14 cellular contexts compared by ENCODE assay signal in genomic region chr4:785332-786073, GRCh38. TPM values are rescaled to one million over a fixed set of nuclear protein-coding genes. Genes with fewer than 3 reads are reported as not detected.
A peak's percentile ranks its signal among the peaks of the same experiment; 100 is the strongest.
DNase-seq lines count a peak whose midpoint lies in the region; ATAC-seq and TF ChIP-seq lines count a peak whose summit lies in the region.
"Had no signal": no experiment of that assay in that cellular context is flagged by ENCODE, and none has a peak within 500 bp of the region (broad histone marks: within the 10 kb centered on the region; RNA-seq: fewer than 3 reads in every experiment).

No MANE protein-coding gene starts in this region.

- peaks cover 9% of the 10 kb centered on the region for H4K20me1 ChIP-seq in osteoblast (ENCODE audit: insufficient read depth, low read length)

- intact Hi-C loops in natural killer cell (cut with micrococcal nuclease) (no loop called here), heart left ventricle (cut with DNase I) (loop anchor here in 2 of 10 donors (10.0 kb wide), 2 partner anchors 149 to 199 kb away; partner anchors contain the start of genes GAK (in 1 of the 2), IDUA (in 1 of the 2) and TMEM175 (in 1 of the 2))

- H3K4me3 Mint-ChIP-seq in natural killer cell treated with Interleukin-12 subunit alpha and Interleukin-12 subunit beta and Interleukin-15 and Interleukin-18, amount 100 ng/mL, for 72 hours = peak overlapping the region; percentile 6
- H3K4me3 Mint-ChIP-seq in natural killer cell = no peak overlapping the region
- H3K4me3 Mint-ChIP-seq: activated CD8-positive, alpha-beta memory T cell treated with anti-CD3 and anti-CD28 coated beads, Interleukin-2, amount 10 ng/mL, durations not matched to agents 7 days and 5 days had no signal

- H3K36me3 Mint-ChIP-seq in natural killer cell treated with Interleukin-12 subunit alpha and Interleukin-12 subunit beta and Interleukin-15 and Interleukin-18, amount 100 ng/mL, for 72 hours = no peaks in the 10 kb centered on the region
- H3K36me3 Mint-ChIP-seq in natural killer cell = no peaks in the 10 kb centered on the region
- H3K36me3 Mint-ChIP-seq: immature natural killer cell had no signal

- H3K27me3 Mint-ChIP-seq in natural killer cell treated with Interleukin-12 subunit alpha and Interleukin-12 subunit beta and Interleukin-15 and Interleukin-18, amount 100 ng/mL, for 72 hours = peaks cover 17 to 25% of the 10 kb centered on the region in 2 donors
- peaks cover 24 to 31% of the 10 kb centered on the region in 2 donors for H3K27me3 Mint-ChIP-seq in natural killer cell (ENCODE audit: low read depth in 2 of 2)

- no peak overlapping the region for H3K4me2 ChIP-seq in osteoblast (ENCODE audit: insufficient read depth, low read length)

- DNase-seq in natural killer cell treated with Interleukin-12 subunit alpha and Interleukin-12 subunit beta and Interleukin-15 and Interleukin-18, amount 100 ng/mL, for 72 hours (ENCODE audit: low spot score) = no peak
- no peak for DNase-seq in natural killer cell
- peak in 1 of 5 donors; percentile 62 for DNase-seq in heart left ventricle
- peak; percentile 69 for DNase-seq in osteoblast (ENCODE audit: insufficient read length, low spot score, missing footprints)
- no peak for DNase-seq in ecto neural progenitor cell (ENCODE audit: low spot score)
- no peak for DNase-seq in epidermal melanocyte (ENCODE audit: insufficient read length, low spot score)
- DNase-seq: activated CD8-positive, alpha-beta memory T cell treated with anti-CD3 and anti-CD28 coated beads, Interleukin-2, amount 10 ng/mL, durations not matched to agents 7 days and 5 days; dermis blood vessel endothelial cell; immature natural killer cell; KG1; stimulated activated CD8-positive, alpha-beta memory T cell treated with anti-CD3 and anti-CD28 coated beads, Interleukin-4, amount 100 ng/mL, for 48 hours; SW 1271 had no signal

- TF ChIP-seq CTCF in natural killer cell (IDR thresholded peaks at IDR 0.05) = no peak
- no peak for TF ChIP-seq CTCF in heart left ventricle (IDR thresholded peaks at IDR 0.05)
- TF ChIP-seq CTCF in osteoblast (IDR thresholded peaks at IDR 0.05; ENCODE audit: extremely low read depth, low read depth, low read length) = no peak

- H3K27me3 ChIP-seq in heart left ventricle (peaks cover 11 to 46% (median 22%) of the 10 kb centered on the region in 9 donors), osteoblast (ENCODE audit: insufficient read depth, low read length) (peaks cover 30% of the 10 kb centered on the region)

- TF ChIP-seq POLR2A in heart left ventricle (IDR thresholded peaks at IDR 0.05) = no peak

- H3K36me3 ChIP-seq in heart left ventricle (no peaks in the 10 kb centered on the region), osteoblast (ENCODE audit: insufficient read depth, low read length) (peaks cover 1% of the 10 kb centered on the region)

- H3K4me1 Mint-ChIP-seq in natural killer cell treated with Interleukin-12 subunit alpha and Interleukin-12 subunit beta and Interleukin-15 and Interleukin-18, amount 100 ng/mL, for 72 hours (ENCODE audit: low read depth in 2 of 2) = peaks cover 16 to 20% of the 10 kb centered on the region in 2 donors
- peaks cover 15 to 31% of the 10 kb centered on the region in 2 donors for H3K4me1 Mint-ChIP-seq in natural killer cell

- peaks cover 3 to 51% (median 21%) of the 10 kb centered on the region in 12 donors for H3K4me1 ChIP-seq in heart left ventricle
- H3K4me1 ChIP-seq in osteoblast (ENCODE audit: insufficient read depth, low read length) = peaks cover 10% of the 10 kb centered on the region

- no peak overlapping the region for H3K27ac Mint-ChIP-seq in natural killer cell treated with Interleukin-12 subunit alpha and Interleukin-12 subunit beta and Interleukin-15 and Interleukin-18, amount 100 ng/mL, for 72 hours
- H3K27ac Mint-ChIP-seq in natural killer cell = no peak overlapping the region
- H3K27ac Mint-ChIP-seq: activated CD8-positive, alpha-beta memory T cell treated with anti-CD3 and anti-CD28 coated beads, Interleukin-2, amount 10 ng/mL, durations not matched to agents 7 days and 5 days; immature natural killer cell had no signal

- peaks cover 11% of the 10 kb centered on the region for H3K79me2 ChIP-seq in osteoblast (ENCODE audit: insufficient read depth, low read length)

- H3K4me3 ChIP-seq in heart left ventricle (peak overlapping the region; percentile 27 to 64 (median 50)), osteoblast (ENCODE audit: insufficient read depth, low read length) (no peak overlapping the region)

- no peaks in the 10 kb centered on the region for H3K9me3 Mint-ChIP-seq in natural killer cell treated with Interleukin-12 subunit alpha and Interleukin-12 subunit beta and Interleukin-15 and Interleukin-18, amount 100 ng/mL, for 72 hours
- no peaks in the 10 kb centered on the region for H3K9me3 Mint-ChIP-seq in natural killer cell

- H3K9me3 ChIP-seq in heart left ventricle (no peaks in the 10 kb centered on the region), osteoblast (ENCODE audit: low read depth, low read length) (no peaks in the 10 kb centered on the region)

- no peak overlapping the region for H2AFZ ChIP-seq in osteoblast (ENCODE audit: low read length)

- ATAC-seq in natural killer cell treated with Interleukin-12 subunit alpha and Interleukin-12 subunit beta and Interleukin-15 and Interleukin-18, amount 100 ng/mL, for 72 hours = no peak
- no peak for ATAC-seq in natural killer cell
- no peak for ATAC-seq in heart left ventricle
- no peak for ATAC-seq in GM21390 (IDR thresholded peaks at IDR 0.05; ENCODE audit: unreplicated experiment)
- ATAC-seq in HG03571 (IDR thresholded peaks at IDR 0.05; ENCODE audit: unreplicated experiment) = no peak
- ATAC-seq: activated CD8-positive, alpha-beta memory T cell treated with anti-CD3 and anti-CD28 coated beads, Interleukin-2, amount 10 ng/mL, durations not matched to agents 7 days and 5 days had no signal

- 14 to 24% (median 20%) methylated on average over 50 to 57 of the region's 57 CpGs for WGBS in heart left ventricle, 4 donors

- H3K27ac ChIP-seq in heart left ventricle = peak overlapping the region in 6 of 12 donors; percentile 19 to 77 (median 62)
- H3K27ac ChIP-seq in osteoblast (ENCODE audit: low read depth, low read length) = no peak overlapping the region

RNA-seq across cellular contexts. Expression of gene CPLX1, which starts 40.4 kb away (rescaled TPM):
- not detected for total RNA-seq in natural killer cell treated with Interleukin-12 subunit alpha and Interleukin-12 subunit beta and Interleukin-15 and Interleukin-18, amount 100 ng/mL, for 72 hours
- total RNA-seq in natural killer cell (not detected), heart left ventricle (1 to 10 TPM in 7 of 9 donors, under 1 TPM in 2; 0.75 to 7.0 (median 3.3) TPM), osteoblast (not detected in 2 replicates)
- 1 to 10 TPM; 1.5 to 5.9 TPM for polyA plus RNA-seq in heart left ventricle
- polyA plus RNA-seq: immature natural killer cell had no signal
